Comparison of ENCODE assay signal across 9 cellular contexts in genomic region chr9:136091582-136092352, GRCh38. TPM values are rescaled to one million over a fixed set of nuclear protein-coding genes. Genes with fewer than 3 reads are reported as not detected.
A peak's percentile ranks its signal among the peaks of the same experiment; 100 is the strongest.
DNase-seq lines count a peak whose midpoint lies in the region; ATAC-seq and TF ChIP-seq lines count a peak whose summit lies in the region.
"Had no signal": no experiment of that assay in that cellular context is flagged by ENCODE, and none has a peak within 500 bp of the region (broad histone marks: within the 10 kb centered on the region; RNA-seq: fewer than 3 reads in every experiment).

No MANE protein-coding gene starts in this region.

- H3K4me3 ChIP-seq in AG10803 (ENCODE audit: low read length) (no peak overlapping the region), HUES64 (ENCODE audit: low read length) (no peak overlapping the region), coronary artery (peak overlapping the region; percentile 98), neuronal stem cell (ENCODE audit: low read length in 2 of 2) (no peak overlapping the region)

- H2BK12ac ChIP-seq in neuronal stem cell (ENCODE audit: low read length) = no peak overlapping the region

- H2AFZ ChIP-seq in neuronal stem cell (ENCODE audit: low read length) = no peak overlapping the region

- H3K4me1 ChIP-seq in HUES64 (ENCODE audit: insufficient read depth, low read length) (peaks cover 21% of the 10 kb centered on the region), neuronal stem cell (ENCODE audit: control insufficient read depth in 2 of 2, insufficient read depth in 1 of 2, low read depth in 1 of 2, low read length in 2 of 2) (peaks cover 12 to 22% of the 10 kb centered on the region in 2 donors)

- H3K4me3 Mint-ChIP-seq in progenitor cell of endocrine pancreas (ENCODE audit: low read depth) = no peak overlapping the region

- DNase-seq in AG10803 (ENCODE audit: low read depth) (peak; percentile 18), coronary artery (ENCODE audit: low spot score) (no peak), neuronal stem cell (ENCODE audit: low spot score) (no peak), NCI-H1092 treated with DMSO at 0.1 percent for 48 hours (lab: John Stamatoyannopoulos, UW) (no peak), progenitor cell of endocrine pancreas (ENCODE audit: low spot score, unreplicated experiment) (no peak), NCI-H526 (lab: John Stamatoyannopoulos, UW) (no peak)
- DNase-seq: NCI-H1105 treated with DMSO at 0.1 percent for 48 hours had no signal

- no peak overlapping the region for H3K14ac ChIP-seq in neuronal stem cell (ENCODE audit: low read length)

- peaks cover 23% of the 10 kb centered on the region for H3K27me3 ChIP-seq in HUES64 (ENCODE audit: insufficient read depth, low read length)
- peaks cover 3 to 23% (median 9%) of the 10 kb centered on the region in 3 experiments for H3K27me3 ChIP-seq in neuronal stem cell (ENCODE audit: control insufficient read depth in 3 of 3, insufficient read depth in 3 of 3, low read depth in 1 of 3, low read length in 3 of 3)

- peak overlapping the region; percentile 72 for H2AK5ac ChIP-seq in neuronal stem cell (ENCODE audit: low read depth, low read length)

- no peak overlapping the region for H3K4me2 ChIP-seq in neuronal stem cell (ENCODE audit: insufficient read depth, low read length, poor library complexity, severe bottlenecking)

- peak overlapping the region; percentile 53 for H2BK5ac ChIP-seq in neuronal stem cell (ENCODE audit: low read length)

- H3K18ac ChIP-seq in neuronal stem cell (ENCODE audit: low read length) = peak overlapping the region; percentile 36

- H3K9ac ChIP-seq in HUES64 (ENCODE audit: low read depth, low read length) (0 out of 2 replicates have a peak overlapping the region, but pooled peaks have one; percentile 30), neuronal stem cell (ENCODE audit: low read depth, low read length, poor library complexity) (peak overlapping the region; percentile 47)

- peak overlapping the region; percentile 29 for H3K23ac ChIP-seq in neuronal stem cell (ENCODE audit: low read depth, low read length, poor library complexity)

- peaks cover 2% of the 10 kb centered on the region for H3K4me1 Mint-ChIP-seq in progenitor cell of endocrine pancreas (ENCODE audit: low read depth)

- H3K27ac ChIP-seq in HUES64 (ENCODE audit: low read depth, low read length) = peak overlapping the region; percentile 68
- peak overlapping the region; percentile 92 to 96 for H3K27ac ChIP-seq in coronary artery
- H3K27ac ChIP-seq in neuronal stem cell (replicated peaks; ENCODE audit: low read length) = no peak overlapping the region

- H2BK15ac ChIP-seq in neuronal stem cell (ENCODE audit: low read length) = no peak overlapping the region

- H3K9me3 Mint-ChIP-seq in progenitor cell of endocrine pancreas (ENCODE audit: low read depth) = no peaks in the 10 kb centered on the region

- H2BK120ac ChIP-seq in neuronal stem cell (ENCODE audit: low read depth, low read length) = no peak overlapping the region

- no peak for ATAC-seq in GM21515 (IDR thresholded peaks at IDR 0.05; ENCODE audit: unreplicated experiment)

- H3K27me3 Mint-ChIP-seq in progenitor cell of endocrine pancreas = no peaks in the 10 kb centered on the region

- no peaks in the 10 kb centered on the region for H3K36me3 ChIP-seq in HUES64 (ENCODE audit: insufficient read depth, low read length)
- no peaks in the 10 kb centered on the region for H3K36me3 ChIP-seq in neuronal stem cell (replicated peaks in 1 of 2; ENCODE audit: control insufficient read depth in 2 of 2, insufficient read depth in 2 of 2, low read length in 2 of 2)

- H3K9me3 ChIP-seq in HUES64 (ENCODE audit: insufficient read depth, low read depth, low read length) (no peaks in the 10 kb centered on the region), neuronal stem cell (replicated peaks in 1 of 2; ENCODE audit: control insufficient read depth in 2 of 2, insufficient read depth in 1 of 2, low read depth in 1 of 2, low read length in 2 of 2) (no peaks in the 10 kb centered on the region)

- H3K79me1 ChIP-seq in neuronal stem cell (ENCODE audit: low read depth, low read length) = peaks cover 8% of the 10 kb centered on the region

- H4K8ac ChIP-seq in neuronal stem cell (ENCODE audit: low read depth, low read length) = peak overlapping the region; percentile 65

- WGBS in HUES64 = 85% methylated on average over 20 of the region's 20 CpGs
- no CpG with 5 or more reads among the region's 20 CpGs for WGBS in neuronal stem cell (ENCODE audit: extremely low coverage in 2 of 2, insufficient read length in 2 of 2, insufficient replicate concordance in 1 of 2), 2 donors

- TF ChIP-seq CTCF in AG10803 (conservative IDR thresholded peaks at IDR 0.05; ENCODE audit: low read length) (no peak), coronary artery (IDR thresholded peaks at IDR 0.05) (no peak), progenitor cell of endocrine pancreas (IDR thresholded peaks at IDR 0.05; ENCODE audit: unreplicated experiment) (no peak)

- H3K27ac Mint-ChIP-seq in progenitor cell of endocrine pancreas = no peak overlapping the region

- no peak overlapping the region for H3K4ac ChIP-seq in neuronal stem cell (ENCODE audit: low read length)

- H4K91ac ChIP-seq in neuronal stem cell (ENCODE audit: low read depth, low read length, poor library complexity) = no peak overlapping the region

- H3K36me3 Mint-ChIP-seq in progenitor cell of endocrine pancreas (ENCODE audit: insufficient read depth) = no peaks in the 10 kb centered on the region

RNA-seq across cellular contexts. Expression of gene NACC2, which starts 3.3 kb away (rescaled TPM):
- polyA plus RNA-seq in HUES64 (2013, experiment 1 of 2) = 6.4 TPM
- 7.7 TPM for polyA plus RNA-seq in HUES64 (2013, experiment 2 of 2)
- 4.9 TPM for polyA plus RNA-seq in neuronal stem cell (2013, experiment 1 of 2)
- 5.0 TPM for polyA plus RNA-seq in neuronal stem cell (2013, experiment 2 of 2)
- total RNA-seq in progenitor cell of endocrine pancreas = 11.6 and 12.9 TPM in 2 replicates

RNA-seq across cellular contexts. Expression of gene TMEM250, which starts 26.9 kb away (rescaled TPM):
- polyA plus RNA-seq in HUES64 (2013, experiment 1 of 2) = 31.5 TPM
- 29.2 TPM for polyA plus RNA-seq in HUES64 (2013, experiment 2 of 2)
- polyA plus RNA-seq in neuronal stem cell (2013, experiment 1 of 2) = 23.6 TPM
- 22.7 TPM for polyA plus RNA-seq in neuronal stem cell (2013, experiment 2 of 2)
- 39.2 and 39.5 TPM in 2 replicates for total RNA-seq in progenitor cell of endocrine pancreas
